In the genomic region with DNA sequence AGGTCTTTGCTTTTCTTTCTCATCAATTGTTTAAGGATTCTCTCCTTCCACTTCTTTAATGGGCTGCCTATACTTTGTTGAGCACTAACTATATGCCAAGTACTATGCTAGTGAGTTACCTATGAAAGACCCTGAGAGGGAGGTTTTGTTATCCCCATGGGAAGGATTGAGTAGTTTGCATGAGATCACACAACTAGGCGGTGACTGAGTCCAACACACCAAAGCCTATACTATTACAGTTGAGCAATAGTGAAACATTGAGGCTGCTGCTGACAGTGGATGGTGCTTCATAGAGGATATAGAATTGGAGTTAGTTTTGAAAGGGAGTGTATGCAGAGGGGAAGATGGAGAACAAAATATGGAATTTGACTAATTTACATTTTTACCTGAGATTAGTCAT, we compare ENCODE assay signal across 18 cellular contexts. TPM values are rescaled to one million over a fixed set of nuclear protein-coding genes. Genes with fewer than 3 reads are reported as not detected.
DNase-seq lines count a peak whose midpoint lies in the region; ATAC-seq, FAIRE-seq and TF ChIP-seq lines count a peak whose summit lies in the region.
"Had no signal": no experiment of that assay in that cellular context is flagged by ENCODE, and none has a peak within 500 bp of the region (broad histone marks: within the 10 kb centered on the region; RNA-seq: fewer than 3 reads in every experiment).

No MANE protein-coding gene starts in this region.

- H3K27me3 Mint-ChIP-seq in Calu3 (ENCODE audit: unreplicated experiment), result no peaks in the 10 kb centered on the region
- no peaks in the 10 kb centered on the region for H3K27me3 Mint-ChIP-seq in activated T-helper 17 cell treated with anti-CD3 and anti-CD28 coated beads, Interleukin-2, amount 50 U/mL, for 72 hours
- no peaks in the 10 kb centered on the region for H3K27me3 Mint-ChIP-seq in H9 (ENCODE audit: low read depth)
- H3K27me3 Mint-ChIP-seq: progenitor cell of endocrine pancreas had no signal

- H3K27ac Mint-ChIP-seq in Calu3 (ENCODE audit: unreplicated experiment) (peak overlapping the region; percentile 19), H9 (no peak overlapping the region)
- peak overlapping the region; percentile 6 for H3K27ac Mint-ChIP-seq in activated T-helper 17 cell treated with anti-CD3 and anti-CD28 coated beads, Interleukin-2, amount 50 U/mL, for 72 hours
- H3K27ac Mint-ChIP-seq: progenitor cell of endocrine pancreas had no signal

- H3K23ac ChIP-seq in H9 (ENCODE audit: insufficient read length, low read depth, low read length), result no peak overlapping the region

- H3K79me2 ChIP-seq in H9 (ENCODE audit: insufficient read depth, low read length), result no peaks in the 10 kb centered on the region

- H3K4me3 Mint-ChIP-seq in Calu3 (ENCODE audit: low read depth, unreplicated experiment) (no peak overlapping the region), H9 (no peak overlapping the region)
- H3K4me3 Mint-ChIP-seq in activated T-helper 17 cell treated with anti-CD3 and anti-CD28 coated beads, Interleukin-2, amount 50 U/mL, for 72 hours, result no peak overlapping the region

- no peaks in the 10 kb centered on the region for H4K20me1 ChIP-seq in H9 (ENCODE audit: control insufficient read depth, insufficient read depth, insufficient read length)

- H3T11ph ChIP-seq in H9 (ENCODE audit: low read length), result no peak overlapping the region

- H3K9ac ChIP-seq in H9 (ENCODE audit: extremely low read depth, insufficient read length, low read length), result no peak overlapping the region

- CTCF ChIA-PET in Calu3 (lab: Charles Lee), result no interaction called here

- TF ChIP-seq CTCF in Calu3 (IDR thresholded peaks at IDR 0.05; ENCODE audit: unreplicated experiment) (no peak), H9 (conservative IDR thresholded peaks at IDR 0.05) (no peak)

- H4K5ac ChIP-seq in H9 (ENCODE audit: insufficient read length, low read depth, low read length), result no peak overlapping the region

- H2BK20ac ChIP-seq in H9 (ENCODE audit: low read depth, low read length, poor library complexity, severe bottlenecking), result no peak overlapping the region

- H3K18ac ChIP-seq in H9 (ENCODE audit: insufficient read length, low read depth, low read length), result no peak overlapping the region

- no peak for FAIRE-seq in RCC 7860 (lab: Jason Lieb, UNC)
- FAIRE-seq: D721Med, HTR-8/SVneo had no signal

- peak; percentile 30 for ATAC-seq in GM18858 (IDR thresholded peaks at IDR 0.05; ENCODE audit: unreplicated experiment)
- ATAC-seq in HG02884 (IDR thresholded peaks at IDR 0.05; ENCODE audit: unreplicated experiment), result peak; percentile 49
- peak; percentile 60 for ATAC-seq in activated T-helper 17 cell treated with anti-CD3 and anti-CD28 coated beads, Interleukin-2, amount 50 U/mL, for 72 hours (replicated peaks)
- ATAC-seq in HG02623 (IDR thresholded peaks at IDR 0.05; ENCODE audit: unreplicated experiment), result no peak
- ATAC-seq: gastroesophageal sphincter had no signal

- no peak overlapping the region for H3K4ac ChIP-seq in H9 (ENCODE audit: low read depth, low read length)

- H2BK5ac ChIP-seq in H9 (ENCODE audit: insufficient read length, low read length), result no peak overlapping the region

- no peaks in the 10 kb centered on the region for H3K4me1 ChIP-seq in H9 (ENCODE audit: insufficient read depth, low read length)
- H3K4me1 ChIP-seq: BE2C had no signal

- no peak overlapping the region for H4K91ac ChIP-seq in H9 (ENCODE audit: insufficient read length, low read depth, low read length)

- no CpG with 5 or more reads among the region's 1 CpG for WGBS in H9 (ENCODE audit: extremely low coverage, insufficient read length, low lambda C conversion rate)

- no TSS peak for BruUV-seq in Calu3 (replicated peaks; lab: Mats Ljungman, UMichigan)

- H3K56ac ChIP-seq in H9 (ENCODE audit: insufficient read length, low read depth, low read length), result no peak overlapping the region

- H3K23me2 ChIP-seq in H9 (ENCODE audit: insufficient read length, low read depth, low read length, poor library complexity, severe bottlenecking), result no peaks in the 10 kb centered on the region

- no peak overlapping the region for H2AFZ ChIP-seq in H9 (ENCODE audit: low read length)

- H3K14ac ChIP-seq in H9 (ENCODE audit: insufficient read depth, low read length), result no peak overlapping the region

- H3K9me3 Mint-ChIP-seq in Calu3 (ENCODE audit: low read depth, unreplicated experiment) (no peaks in the 10 kb centered on the region), H9 (no peaks in the 10 kb centered on the region)
- no peaks in the 10 kb centered on the region for H3K9me3 Mint-ChIP-seq in activated T-helper 17 cell treated with anti-CD3 and anti-CD28 coated beads, Interleukin-2, amount 50 U/mL, for 72 hours

- H2BK120ac ChIP-seq in H9 (ENCODE audit: low read depth, low read length, poor library complexity, severe bottlenecking), result no peak overlapping the region

- no peak overlapping the region for H2AK5ac ChIP-seq in H9 (ENCODE audit: insufficient read length, low read length)

- H2BK12ac ChIP-seq in H9 (ENCODE audit: insufficient read length, low read depth, low read length), result no peak overlapping the region

- no peak overlapping the region for H3K4me2 ChIP-seq in H9 (ENCODE audit: insufficient read depth, insufficient read length, low read length)

- H3K27me3 ChIP-seq in H9 (ENCODE audit: insufficient read depth, low read length), result no peaks in the 10 kb centered on the region
- H3K27me3 ChIP-seq: BE2C had no signal

- DNase-seq in Calu3 (no peak), T-helper 2 cell (no peak), RCC 7860 (ENCODE audit: low spot score) (no peak), H9 (no peak)
- DNase-seq: BE2C, NCI-H187 treated with DMSO at 0.1 percent for 48 hours, NCI-H510A, SIG-M5, substantia nigra had no signal

- H3K79me1 ChIP-seq in H9 (ENCODE audit: insufficient read depth, low read depth, low read length, poor library complexity, severe bottlenecking), result no peaks in the 10 kb centered on the region

- no peak overlapping the region for H2BK15ac ChIP-seq in H9 (ENCODE audit: low read depth, low read length)

- peaks cover 28% of the 10 kb centered on the region for H3K36me3 Mint-ChIP-seq in Calu3 (ENCODE audit: insufficient read depth, unreplicated experiment)
- peaks cover 52% of the 10 kb centered on the region for H3K36me3 Mint-ChIP-seq in activated T-helper 17 cell treated with anti-CD3 and anti-CD28 coated beads, Interleukin-2, amount 50 U/mL, for 72 hours (ENCODE audit: low read depth)
- no peaks in the 10 kb centered on the region for H3K36me3 Mint-ChIP-seq in H9 (ENCODE audit: insufficient read depth in 1 of 3, low read depth in 3 of 3)

- no peak overlapping the region for H3K27ac ChIP-seq in H9 (ENCODE audit: insufficient read length, low read depth, low read length)
- H3K27ac ChIP-seq: gastroesophageal sphincter had no signal

- no peak overlapping the region for H4K8ac ChIP-seq in H9 (replicated peaks; ENCODE audit: insufficient read length, low read depth, low read length)

- intact Hi-C loops in Calu3 (cut with micrococcal nuclease; ENCODE audit: unreplicated experiment), result no loop called here

- no peaks in the 10 kb centered on the region for H3K9me3 ChIP-seq in H9 (ENCODE audit: control insufficient read depth, low read depth, low read length)
- H3K9me3 ChIP-seq: BE2C, gastroesophageal sphincter, HAP-1 had no signal

- H3K4me1 Mint-ChIP-seq in Calu3 (ENCODE audit: low read depth, unreplicated experiment), result peaks cover 25% of the 10 kb centered on the region
- H3K4me1 Mint-ChIP-seq in activated T-helper 17 cell treated with anti-CD3 and anti-CD28 coated beads, Interleukin-2, amount 50 U/mL, for 72 hours, result peaks cover 16% of the 10 kb centered on the region
- peaks cover 6 to 17% of the 10 kb centered on the region in 2 experiments for H3K4me1 Mint-ChIP-seq in H9

RNA-seq across cellular contexts. Expression of a gene that starts 15.8 kb away (rescaled TPM):
- total RNA-seq in Calu3 (2022), result 63.9 and 71.8 TPM in 2 replicates
- 10 to 100 TPM; 81.6 to 98.4 TPM for total RNA-seq in activated T-helper 17 cell treated with anti-CD3 and anti-CD28 coated beads, Interleukin-2, amount 50 U/mL, for 72 hours
- 3.2 TPM in 2 replicates for total RNA-seq in H9 (2021)

Comparison
In these comparisons a context has a peak if more than half of its experiments do, and no peak if none do; other contexts are left out.
1. H3K27ac Mint-ChIP-seq: peak in Calu3 (single experiment) and activated T-helper 17 cell treated with anti-CD3 and anti-CD28 coated beads, Interleukin-2, amount 50 U/mL, for 72 hours (single experiment); none in H9 (0 of 3).
2. RNA of a gene that starts 15.8 kb away (total RNA-seq): 81.6 to 98.4 TPM in activated T-helper 17 cell treated with anti-CD3 and anti-CD28 coated beads, Interleukin-2, amount 50 U/mL, for 72 hours and 63.9 to 71.8 TPM in Calu3; 3.2 TPM in H9; every median in the first group is over 10 times any median in the second.